10 cellular contexts compared by ENCODE assay signal in the genomic region with DNA sequence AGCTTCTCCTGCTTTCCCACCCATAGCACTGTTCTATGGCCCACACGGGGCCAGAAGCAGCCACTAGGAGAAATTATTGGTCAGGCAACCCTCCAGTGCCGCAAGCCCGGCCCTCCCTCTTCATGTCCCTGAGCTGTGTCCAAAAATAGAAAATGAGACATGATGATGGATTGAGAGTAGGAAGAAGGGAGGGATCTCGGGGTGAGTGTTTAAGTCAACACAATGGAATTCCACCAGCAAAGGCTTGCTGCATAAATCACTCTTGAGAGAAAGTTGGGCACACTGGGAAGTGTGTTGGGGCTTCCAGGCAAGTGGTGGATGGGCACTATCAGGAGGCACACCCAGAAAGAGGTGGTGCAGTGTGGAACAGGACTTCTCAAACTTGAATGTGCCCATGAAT.
DNase-seq lines count a peak whose midpoint lies in the region; ATAC-seq and TF ChIP-seq lines count a peak whose summit lies in the region.
"Had no signal": no experiment of that assay in that cellular context is flagged by ENCODE, and none has a peak within 500 bp of the region (broad histone marks: within the 10 kb centered on the region; RNA-seq: fewer than 3 reads in every experiment).

No MANE protein-coding gene starts in this region.

- WGBS in testis, 2 donors, result 26 to 38% methylated on average over 4 of the region's 4 CpGs

- H3K4me1 ChIP-seq in testis, result no peaks in the 10 kb centered on the region

- TF ChIP-seq CTCF in testis (IDR thresholded peaks at IDR 0.05), result no peak

- no peak overlapping the region for H3K27ac ChIP-seq in testis

- no peak for ATAC-seq in GM18502 (IDR thresholded peaks at IDR 0.05; ENCODE audit: poor library complexity, unreplicated experiment)

- intact Hi-C loops in testis (cut with DNase I; ENCODE audit: low total_unique reads), result no loop called here

- DNase-seq in AG08395 (ENCODE audit: low spot score), result peak; percentile 89
- peak; percentile 96 for DNase-seq in LHCN-M2 (ENCODE audit: low read depth)
- DNase-seq in dermis blood vessel endothelial cell, result peak; percentile 35
- peak; percentile 75 to 95 for DNase-seq in lung microvascular endothelial cell (ENCODE audit: low read depth in 2 of 2)
- no peak for DNase-seq in testis
- no peak for DNase-seq in Kasumi-1 (lab: John Stamatoyannopoulos, UW)
- DNase-seq in globus pallidus (ENCODE audit: low spot score), result no peak
- DNase-seq: activated effector memory CD4-positive, alpha-beta T cell treated with anti-CD3 and anti-CD28 coated beads, Interleukin-2, amount 50 U/mL, for 16 hours; CD8-positive, alpha-beta memory T cell had no signal

- TF ChIP-seq POLR2A in testis (IDR thresholded peaks at IDR 0.05), result no peak

- no peaks in the 10 kb centered on the region for H3K27me3 ChIP-seq in testis

- no peaks in the 10 kb centered on the region for H3K36me3 ChIP-seq in testis (ENCODE audit: low read depth, missing control alignments)

- no peaks in the 10 kb centered on the region for H3K9me3 ChIP-seq in testis

- no peak overlapping the region for H3K4me3 ChIP-seq in testis

Comparison
In these comparisons a context has a peak if more than half of its experiments do, and no peak if none do; other contexts are left out.
1. DNase-seq: peak in AG08395 (single experiment), LHCN-M2 (single experiment), dermis blood vessel endothelial cell (single experiment) and lung microvascular endothelial cell (2 of 2); none in testis (single experiment), Kasumi-1 (0 of 2) and globus pallidus (single experiment).